1 cellular context compared by ENCODE assay signal in the genomic region with DNA sequence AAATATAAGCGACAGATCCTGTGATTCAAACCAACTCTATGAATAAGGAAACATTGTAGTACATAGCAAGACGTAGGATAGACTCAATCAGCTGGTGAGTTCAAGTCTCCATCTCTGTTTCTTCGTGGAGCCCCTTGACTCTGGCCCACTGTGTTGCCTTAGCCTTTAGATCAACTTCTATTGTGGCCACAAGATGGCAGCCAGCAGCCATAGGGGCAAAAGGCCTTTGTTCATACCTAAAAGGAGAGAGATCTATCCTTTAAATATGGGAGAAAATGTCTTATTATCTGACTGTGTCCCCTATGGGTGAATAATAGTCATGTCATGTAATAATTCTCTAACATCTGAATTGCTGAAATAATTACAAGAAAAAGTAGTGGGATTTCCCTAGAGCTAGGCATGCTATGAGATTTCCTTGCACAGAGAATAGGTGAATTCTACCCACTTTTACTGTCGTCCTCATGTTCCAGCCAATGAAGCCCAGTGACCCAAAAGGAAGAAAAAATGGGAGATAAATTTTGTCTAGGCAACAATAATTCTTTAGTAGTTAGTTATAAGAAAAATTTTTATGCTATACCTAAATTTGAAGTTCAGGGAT.
TF ChIP-seq lines count a peak whose summit lies in the region.

No MANE protein-coding gene starts in this region.

TF ChIP-seq in Ishikawa, 13 proteins besides CTCF, POLR2A, EP300 and RAD21 (continued from another document):
- TF ChIP-seq, protein P1, sequence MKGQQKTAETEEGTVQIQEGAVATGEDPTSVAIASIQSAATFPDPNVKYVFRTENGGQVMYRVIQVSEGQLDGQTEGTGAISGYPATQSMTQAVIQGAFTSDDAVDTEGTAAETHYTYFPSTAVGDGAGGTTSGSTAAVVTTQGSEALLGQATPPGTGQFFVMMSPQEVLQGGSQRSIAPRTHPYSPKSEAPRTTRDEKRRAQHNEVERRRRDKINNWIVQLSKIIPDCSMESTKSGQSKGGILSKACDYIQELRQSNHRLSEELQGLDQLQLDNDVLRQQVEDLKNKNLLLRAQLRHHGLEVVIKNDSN (IDR thresholded peaks at IDR 0.05): no peak
- no peak for TF ChIP-seq TCF12 (IDR thresholded peaks at IDR 0.05; ENCODE audit: low read depth)
- no peak for TF ChIP-seq TEAD4 (IDR thresholded peaks at IDR 0.05)
- no peak for TF ChIP-seq FOXM1 (IDR thresholded peaks at IDR 0.05; ENCODE audit: borderline replicate concordance, low read depth)
- TF ChIP-seq ZBTB7A (IDR thresholded peaks at IDR 0.05; ENCODE audit: low read depth): no peak
- TF ChIP-seq NFIC (IDR thresholded peaks at IDR 0.05): no peak
- TF ChIP-seq EGR1 (IDR thresholded peaks at IDR 0.05): no peak
- no peak for TF ChIP-seq CEBPB (IDR thresholded peaks at IDR 0.05)
TF ChIP-seq in Ishikawa: peak in this region for 0.
